In genomic region chr5:139658501-139658927, GRCh38 we compare ENCODE assay signal across 10 cellular contexts. TPM values are rescaled to one million over a fixed set of nuclear protein-coding genes. Genes with fewer than 3 reads are reported as not detected.
DNase-seq lines count a peak whose midpoint lies in the region; ATAC-seq and TF ChIP-seq lines count a peak whose summit lies in the region.
"Had no signal": no experiment of that assay in that cellular context is flagged by ENCODE, and none has a peak within 500 bp of the region (broad histone marks: within the 10 kb centered on the region; RNA-seq: fewer than 3 reads in every experiment).

No MANE protein-coding gene starts in this region.

- H3K4me1 ChIP-seq in iPS-15b (ENCODE audit: control insufficient read depth, insufficient read depth, low read length) (peaks cover 32% of the 10 kb centered on the region), smooth muscle cell (ENCODE audit: low read depth) (peaks cover 71% of the 10 kb centered on the region)

- no peak overlapping the region for H2AFZ ChIP-seq in smooth muscle cell (ENCODE audit: low read depth)

- peak overlapping the region; percentile 83 for H3K4me2 ChIP-seq in smooth muscle cell

- ATAC-seq in activated B cell treated with CpG ODN at 0.5 μM for 24 hours (ENCODE audit: low read depth), result no peak
- ATAC-seq in GM18873 (IDR thresholded peaks at IDR 0.05; ENCODE audit: low FRiP score, unreplicated experiment), result no peak

- H3K27me3 ChIP-seq in iPS-15b (ENCODE audit: control insufficient read depth, insufficient read depth, low read length) (no peaks in the 10 kb centered on the region), smooth muscle cell (ENCODE audit: low read depth) (no peaks in the 10 kb centered on the region)

- H3K27ac ChIP-seq in smooth muscle cell (ENCODE audit: low read depth), result peak overlapping the region; percentile 99

- intact Hi-C loops in activated B cell treated with CpG ODN at 0.5 μM for 24 hours (cut with micrococcal nuclease), result no loop called here
- intact Hi-C loops in activated CD4-positive, alpha-beta memory T cell treated with anti-CD3 and anti-CD28 coated beads for 36 hours (cut with micrococcal nuclease), result no loop called here

- CTCF ChIA-PET in activated B cell treated with CpG ODN at 0.5 μM for 24 hours (lab: Charles Lee), result interaction anchor here (1.2 to 5.5 kb wide), 2 partner anchors 22 to 107 kb away, joined by 3 to 51 read pairs; no protein-coding TSS in a partner anchor
- CTCF ChIA-PET in activated CD4-positive, alpha-beta memory T cell treated with anti-CD3 and anti-CD28 coated beads for 36 hours (lab: Charles Lee), result interaction anchor here (0.5 to 0.7 kb wide), 2 partner anchors 11 to 15 kb away, joined by 3 read pairs; no protein-coding TSS in a partner anchor

- peaks cover 85% of the 10 kb centered on the region for H4K20me1 ChIP-seq in smooth muscle cell (ENCODE audit: low read depth)

- no peaks in the 10 kb centered on the region for H3K9me3 ChIP-seq in iPS-15b (ENCODE audit: control insufficient read depth, insufficient read depth, low read length)
- H3K9me3 ChIP-seq in smooth muscle cell (replicated peaks; ENCODE audit: low read depth), result no peaks in the 10 kb centered on the region

- H3K4me1 Mint-ChIP-seq in activated B cell treated with CpG ODN at 0.5 μM for 24 hours, result peaks cover 94% of the 10 kb centered on the region
- H3K4me1 Mint-ChIP-seq in activated CD4-positive, alpha-beta memory T cell treated with anti-CD3 and anti-CD28 coated beads for 36 hours (ENCODE audit: low read depth), result no peaks in the 10 kb centered on the region

- POLR2A ChIA-PET in activated B cell treated with CpG ODN at 0.5 μM for 24 hours (lab: Charles Lee), result interaction anchor here (16.5 to 17.0 kb wide), 3 partner anchors 4 to 21 kb away, joined by 417 to 676 read pairs (median 676); partner anchors contain the start of gene CXXC5
- POLR2A ChIA-PET in activated CD4-positive, alpha-beta memory T cell treated with anti-CD3 and anti-CD28 coated beads for 36 hours (lab: Charles Lee), result no interaction called here

- no peaks in the 10 kb centered on the region for H3K9me3 Mint-ChIP-seq in activated B cell treated with CpG ODN at 0.5 μM for 24 hours
- no peaks in the 10 kb centered on the region for H3K9me3 Mint-ChIP-seq in activated CD4-positive, alpha-beta memory T cell treated with anti-CD3 and anti-CD28 coated beads for 36 hours
- H3K9me3 Mint-ChIP-seq: activated naive CD4-positive, alpha-beta T cell treated with anti-CD3 and anti-CD28 coated beads, Interleukin-2, amount 50 U/mL, for 24 hours had no signal

- H3K79me2 ChIP-seq in smooth muscle cell (ENCODE audit: low read depth), result peaks cover 86% of the 10 kb centered on the region

- H3K36me3 Mint-ChIP-seq in activated B cell treated with CpG ODN at 0.5 μM for 24 hours (ENCODE audit: low read depth), result peaks cover 11% of the 10 kb centered on the region
- no peaks in the 10 kb centered on the region for H3K36me3 Mint-ChIP-seq in activated CD4-positive, alpha-beta memory T cell treated with anti-CD3 and anti-CD28 coated beads for 36 hours
- H3K36me3 Mint-ChIP-seq: activated naive CD4-positive, alpha-beta T cell treated with anti-CD3 and anti-CD28 coated beads, Interleukin-2, amount 50 U/mL, for 24 hours had no signal

- H3K4me3 ChIP-seq in iPS-15b (ENCODE audit: low read depth, low read length) (no peak overlapping the region), smooth muscle cell (no peak overlapping the region)

- H3K36me3 ChIP-seq in iPS-15b (ENCODE audit: control insufficient read depth, insufficient read depth, low read length) (no peaks in the 10 kb centered on the region), smooth muscle cell (ENCODE audit: low read depth) (no peaks in the 10 kb centered on the region)

- H3F3A ChIP-seq in smooth muscle cell (ENCODE audit: low read depth), result peaks cover 46% of the 10 kb centered on the region

- peak overlapping the region; percentile 24 for H3K9ac ChIP-seq in iPS-15b (ENCODE audit: low read depth, low read length)
- H3K9ac ChIP-seq in smooth muscle cell (ENCODE audit: low read depth), result peak overlapping the region; percentile 69

- WGBS in smooth muscle cell (ENCODE audit: low lambda C conversion rate), result 40% methylated on average over 14 of the region's 14 CpGs

- TF ChIP-seq CTCF in GM12873 (IDR thresholded peaks at IDR 0.05; ENCODE audit: insufficient read depth, low read depth, low read length, missing control alignments) (peak; percentile 20), activated B cell treated with CpG ODN at 0.5 μM for 24 hours (IDR thresholded peaks at IDR 0.05) (no peak), smooth muscle cell (IDR thresholded peaks at IDR 0.05; ENCODE audit: borderline replicate concordance, insufficient read depth, poor library complexity, severe bottlenecking) (no peak)

- no peaks in the 10 kb centered on the region for H3K27me3 Mint-ChIP-seq in activated B cell treated with CpG ODN at 0.5 μM for 24 hours
- peaks cover 5% of the 10 kb centered on the region for H3K27me3 Mint-ChIP-seq in activated CD4-positive, alpha-beta memory T cell treated with anti-CD3 and anti-CD28 coated beads for 36 hours

- H3K27ac Mint-ChIP-seq in activated B cell treated with CpG ODN at 0.5 μM for 24 hours, result peak overlapping the region; percentile 94
- H3K27ac Mint-ChIP-seq in activated CD4-positive, alpha-beta memory T cell treated with anti-CD3 and anti-CD28 coated beads for 36 hours, result no peak overlapping the region
- H3K27ac Mint-ChIP-seq: activated naive CD4-positive, alpha-beta T cell treated with anti-CD3 and anti-CD28 coated beads, Interleukin-2, amount 50 U/mL, for 24 hours had no signal

- DNase-seq in activated B cell treated with CpG ODN at 0.5 μM for 24 hours, result no peak
- no peak for DNase-seq in smooth muscle cell (lab: John Stamatoyannopoulos, UW; ENCODE audit: unreplicated experiment)
- no peak for DNase-seq in NCI-H146 (lab: John Stamatoyannopoulos, UW)
- no peak for DNase-seq in activated CD4-positive, alpha-beta memory T cell treated with anti-CD3 and anti-CD28 coated beads for 36 hours
- DNase-seq in activated CD8-positive, alpha-beta memory T cell treated with anti-CD3 and anti-CD28 coated beads, Interleukin-2, amount 50 U/mL, for 4 hours, result no peak
- DNase-seq: NCI-H1092 treated with DMSO at 0.1 percent for 48 hours had no signal

- H3K4me3 Mint-ChIP-seq in activated B cell treated with CpG ODN at 0.5 μM for 24 hours, result peak overlapping the region; percentile 81
- H3K4me3 Mint-ChIP-seq in activated CD4-positive, alpha-beta memory T cell treated with anti-CD3 and anti-CD28 coated beads for 36 hours, result no peak overlapping the region
- H3K4me3 Mint-ChIP-seq: activated naive CD4-positive, alpha-beta T cell treated with anti-CD3 and anti-CD28 coated beads, Interleukin-2, amount 50 U/mL, for 24 hours had no signal

RNA-seq across cellular contexts. Expression of gene CXXC5, which starts 10.4 kb away (rescaled TPM):
- 94.9 and 115 TPM in 2 replicates for total RNA-seq in activated B cell treated with CpG ODN at 0.5 μM for 24 hours
- 85.5 and 103 TPM in 2 replicates for total RNA-seq in smooth muscle cell
- 139 and 175 TPM in 2 replicates for polyA plus RNA-seq in smooth muscle cell
- total RNA-seq in activated CD4-positive, alpha-beta memory T cell treated with anti-CD3 and anti-CD28 coated beads for 36 hours, result 1 to 10 TPM in 1 of 2 experiments, under 1 TPM in 1; 0.82 to 1.0 TPM

Comparison
In these comparisons a context has a peak if more than half of its experiments do, and no peak if none do; other contexts are left out.
1. RNA of gene CXXC5, which starts 10.4 kb away (total RNA-seq): 94.9 to 115 TPM in activated B cell treated with CpG ODN at 0.5 μM for 24 hours and 85.5 to 103 TPM in smooth muscle cell; 0.82 to 1.0 TPM in activated CD4-positive, alpha-beta memory T cell treated with anti-CD3 and anti-CD28 coated beads for 36 hours; every median in the first group is over 10 times any median in the second.